1 cellular context compared by ENCODE assay signal in genomic region chr2:10404324-10405143, GRCh38.
TF ChIP-seq lines count a peak whose summit lies in the region.

No MANE protein-coding gene starts in this region.

TF ChIP-seq in WTC11, 78 proteins besides CTCF, POLR2A, EP300 and RAD21:
- TF ChIP-seq ESRRA (CRISPR knock-in tag; IDR thresholded peaks at IDR 0.05; ENCODE audit: borderline replicate concordance) (no peak), GABPB1 (CRISPR knock-in tag; IDR thresholded peaks at IDR 0.05) (no peak), ZNF232 (CRISPR knock-in tag; IDR thresholded peaks at IDR 0.05) (no peak), MXD4 (CRISPR knock-in tag; IDR thresholded peaks at IDR 0.05; ENCODE audit: borderline replicate concordance) (no peak), MYBL2 (CRISPR knock-in tag; IDR thresholded peaks at IDR 0.05) (no peak), USF2 (CRISPR knock-in tag; IDR thresholded peaks at IDR 0.05) (no peak), GTF2I (CRISPR knock-in tag; conservative IDR thresholded peaks at IDR 0.05) (no peak), ELF4 (CRISPR knock-in tag; IDR thresholded peaks at IDR 0.05; ENCODE audit: low read depth) (no peak)
TF ChIP-seq in WTC11: peak in this region for 0.
